8 cellular contexts compared by ENCODE assay signal in the genomic region with DNA sequence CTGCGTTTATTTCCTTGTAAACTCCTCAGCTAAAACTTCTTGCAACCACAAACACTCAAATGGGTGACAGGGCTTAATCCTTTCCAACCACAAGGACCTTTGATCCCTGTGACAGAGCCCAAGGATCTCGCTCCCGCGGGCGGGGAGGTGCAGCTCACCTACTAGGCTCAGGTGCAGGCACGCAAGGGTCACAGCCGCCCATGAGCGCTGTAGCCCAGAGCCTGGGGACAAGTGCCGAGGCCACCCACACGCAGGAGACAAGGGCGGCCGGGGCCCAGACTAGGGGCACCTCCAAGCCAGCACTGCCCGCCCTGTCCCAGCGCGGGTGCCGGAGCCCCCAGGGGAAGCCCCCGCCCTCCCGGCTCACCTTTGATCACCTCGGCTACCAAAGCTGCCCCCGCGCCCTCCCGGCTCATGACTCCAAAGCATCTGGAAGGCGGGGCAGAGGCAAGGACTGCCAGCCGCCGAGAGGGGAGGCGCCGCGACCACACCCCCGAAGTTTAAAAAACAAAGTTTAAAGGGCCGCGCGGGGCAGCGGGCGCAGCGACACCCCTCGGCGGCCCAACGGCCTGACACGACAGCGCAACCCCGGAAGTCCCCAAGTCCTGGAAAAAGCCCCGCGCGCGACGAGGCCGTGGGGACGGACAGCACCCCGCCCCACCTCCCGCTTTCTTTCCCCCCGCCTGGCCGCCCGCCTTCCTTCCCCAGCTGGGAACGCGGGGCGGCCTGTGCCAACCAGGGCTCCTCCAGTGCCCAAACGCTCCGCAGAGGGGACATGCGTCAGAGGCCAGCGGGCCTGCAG. TPM values are rescaled to one million over a fixed set of nuclear protein-coding genes. Genes with fewer than 3 reads are reported as not detected.
A peak's percentile ranks its signal among the peaks of the same experiment; 100 is the strongest.
DNase-seq lines count a peak whose midpoint lies in the region; TF ChIP-seq lines count a peak whose summit lies in the region.

No MANE protein-coding gene starts in this region.

- H3K4me1 ChIP-seq in ectodermal cell (ENCODE audit: control insufficient read depth, insufficient read depth, low read length): no peaks in the 10 kb centered on the region

- H3K27ac ChIP-seq in ectodermal cell (ENCODE audit: insufficient read depth, low read depth, low read length, poor library complexity, severe bottlenecking): peak overlapping the region; percentile 6

- DNase-seq in DMS79 treated with DMSO at 0.1 percent for 48 hours (lab: John Stamatoyannopoulos, UW) (peak; percentile 4), DMS79 (lab: John Stamatoyannopoulos, UW) (no peak), HEK293T (ENCODE audit: extremely low spot score) (peak; percentile 68), NCI-H1105 treated with DMSO at 0.1 percent for 48 hours (lab: John Stamatoyannopoulos, UW) (peak; percentile 36), medulla oblongata (ENCODE audit: extremely low spot score) (peak; percentile 88)
- peak; percentile 45 to 69 for DNase-seq in activated CD8-positive, alpha-beta memory T cell treated with anti-CD3 and anti-CD28 coated beads for 1 hour (ENCODE audit: extremely low read depth in 1 of 2, low read depth in 1 of 2)
- DNase-seq in stimulated activated CD4-positive, alpha-beta T cell treated with anti-CD3 and anti-CD28 coated beads, TNF-alpha, amount 100 ng/mL, for 4 hours (ENCODE audit: low read depth in 3 of 3): peak; percentile 51 to 54 (median 53)

- no peaks in the 10 kb centered on the region for H3K36me3 ChIP-seq in ectodermal cell (ENCODE audit: control insufficient read depth, insufficient read depth, low read length)

- CTCF ChIA-PET in HEK293T (lab: Yijun Ruan, JAX): interaction anchor here (0.7 to 1.6 kb wide), 5 partner anchors 10 to 117 kb away, joined by 3 to 5 read pairs (median 4); partner anchors contain the start of gene HABP4

- POLR2A ChIA-PET in HEK293T (lab: Yijun Ruan, JAX): interaction anchor here (1.8 to 2.2 kb wide), 2 partner anchors 10 to 52 kb away, joined by 4 to 8 read pairs; partner anchors contain the start of gene CDC14B

- H3K4me3 ChIP-seq in ectodermal cell (ENCODE audit: insufficient read depth, low read depth, low read length): peak overlapping the region; percentile 78

- peaks cover 13% of the 10 kb centered on the region for H3K27me3 ChIP-seq in ectodermal cell (ENCODE audit: control insufficient read depth, insufficient read depth, low read length, poor library complexity, severe bottlenecking)

- H3K9me3 ChIP-seq in ectodermal cell (ENCODE audit: control insufficient read depth, low read length): no peaks in the 10 kb centered on the region

- 0 to 1% methylated on average over 60 of the region's 60 CpGs for WGBS in ectodermal cell, 2 experiments

TF ChIP-seq in HEK293T, 16 proteins besides CTCF, POLR2A, EP300 and RAD21:
- TF ChIP-seq ELF4 (IDR thresholded peaks at IDR 0.05) (peak; percentile 67), PKNOX1 (IDR thresholded peaks at IDR 0.05) (no peak), L3MBTL2 (conservative IDR thresholded peaks at IDR 0.05) (no peak), SUZ12 (IDR thresholded peaks at IDR 0.05) (no peak)

RNA-seq across cellular contexts. Expression of gene CDC14B, which starts 53.0 kb away (rescaled TPM):
- 12.5 TPM for polyA plus RNA-seq in ectodermal cell (2013, experiment 1 of 4)
- polyA plus RNA-seq in ectodermal cell (2013, experiment 2 of 4): 15.6 TPM
- polyA plus RNA-seq in ectodermal cell (2013, experiment 3 of 4): 11.7 TPM
- polyA plus RNA-seq in ectodermal cell (2013, experiment 4 of 4): 14.4 TPM
